Comparison of ENCODE assay signal across 7 cellular contexts in the genomic region with DNA sequence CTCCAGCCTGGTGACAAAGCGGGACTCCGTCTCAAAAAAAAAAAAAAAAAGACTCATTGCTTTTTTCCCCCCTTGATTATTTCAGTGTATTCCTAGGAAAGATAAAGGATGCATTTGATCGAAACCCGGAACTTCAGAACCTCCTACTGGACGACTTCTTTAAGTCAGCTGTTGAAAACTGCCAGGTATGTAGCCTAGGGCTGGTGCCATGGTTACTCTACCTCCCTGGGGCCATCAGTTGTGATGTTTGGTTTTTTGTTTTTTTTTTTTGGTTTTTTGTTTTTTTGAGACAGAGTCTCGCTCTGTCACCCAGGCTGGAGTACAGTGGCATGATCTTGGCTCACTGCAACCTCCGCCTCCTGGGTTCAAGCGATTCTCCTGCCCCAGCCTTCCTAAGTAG. TPM values are rescaled to one million over a fixed set of nuclear protein-coding genes. Genes with fewer than 3 reads are reported as not detected.
"Had no signal": no experiment of that assay in that cellular context is flagged by ENCODE, and none has a peak within 500 bp of the region (broad histone marks: within the 10 kb centered on the region; RNA-seq: fewer than 3 reads in every experiment).

No MANE protein-coding gene starts in this region.

RNA-seq across cellular contexts. Expression of a gene that starts 31.1 kb away (rescaled TPM):
- total RNA-seq: natural killer cell, psoas muscle, renal cortical epithelial cell, subcutaneous adipose tissue, thoracic aorta, upper lobe of right lung had no signal
- polyA plus RNA-seq: naive thymus-derived CD4-positive, alpha-beta T cell had no signal
